ENCODE assay signal across 8 cellular contexts in genomic region chr19:40614595-40615411, GRCh38. TPM values are rescaled to one million over a fixed set of nuclear protein-coding genes. Genes with fewer than 3 reads are reported as not detected.
DNase-seq lines count a peak whose midpoint lies in the region; ATAC-seq lines count a peak whose summit lies in the region.

No MANE protein-coding gene starts in this region.

- H3K27ac ChIP-seq in ectodermal cell (ENCODE audit: insufficient read depth, low read depth, low read length, poor library complexity, severe bottlenecking): peak overlapping the region; percentile 52

- peaks cover 21% of the 10 kb centered on the region for H3K36me3 ChIP-seq in ectodermal cell (ENCODE audit: control insufficient read depth, insufficient read depth, low read length)

- 4 to 7% methylated on average over 22 to 24 of the region's 29 CpGs for WGBS in ectodermal cell, 2 experiments

- H3K4me1 ChIP-seq in ectodermal cell (ENCODE audit: control insufficient read depth, insufficient read depth, low read length): peaks cover 11% of the 10 kb centered on the region

- H3K27me3 ChIP-seq in ectodermal cell (ENCODE audit: control insufficient read depth, insufficient read depth, low read length, poor library complexity, severe bottlenecking): peaks cover 19% of the 10 kb centered on the region

- no peaks in the 10 kb centered on the region for H3K27me3 Mint-ChIP-seq in memory B cell

- peak overlapping the region; percentile 97 for H3K4me3 Mint-ChIP-seq in memory B cell

- H3K4me3 ChIP-seq in ectodermal cell (ENCODE audit: insufficient read depth, low read depth, low read length): peak overlapping the region; percentile 57

- peak; percentile 78 for DNase-seq in DMS53 (lab: John Stamatoyannopoulos, UW)
- DNase-seq in NCI-H2029 treated with DMSO at 0.1 percent for 48 hours (lab: John Stamatoyannopoulos, UW): peak; percentile 66
- DNase-seq in activated CD4-positive, alpha-beta T cell treated with anti-CD3 and anti-CD28 coated beads, Interleukin-2, amount 50 U/mL, for 1 hour: peak; percentile 88
- peak in 1 of 2 donors; percentile 57 for DNase-seq in memory B cell (ENCODE audit: low spot score in 2 of 2)
- peak; percentile 50 to 76 for DNase-seq in stimulated activated CD8-positive, alpha-beta memory T cell treated with anti-CD3 and anti-CD28 coated beads, Interleukin-2, amount 100 ng/mL, for 1 hour (ENCODE audit: low read depth in 2 of 2)

- H3K36me3 Mint-ChIP-seq in memory B cell: peaks cover 8% of the 10 kb centered on the region

- H3K27ac Mint-ChIP-seq in memory B cell: peak overlapping the region; percentile 84

- ATAC-seq in memory B cell (ENCODE audit: low read depth) (no peak), HG02884 (IDR thresholded peaks at IDR 0.05; ENCODE audit: unreplicated experiment) (no peak), HG02642 (IDR thresholded peaks at IDR 0.05; ENCODE audit: poor library complexity, unreplicated experiment) (no peak)

- H3K9me3 ChIP-seq in ectodermal cell (ENCODE audit: control insufficient read depth, low read length): no peaks in the 10 kb centered on the region

- peaks cover 34% of the 10 kb centered on the region for H3K4me1 Mint-ChIP-seq in memory B cell

- no peaks in the 10 kb centered on the region for H3K9me3 Mint-ChIP-seq in memory B cell

RNA-seq across cellular contexts. Expression of gene LTBP4, which starts 13.6 kb away (rescaled TPM):
- 149 TPM for polyA plus RNA-seq in ectodermal cell (2013, experiment 1 of 4)
- 154 TPM for polyA plus RNA-seq in ectodermal cell (2013, experiment 2 of 4)
- 117 TPM for polyA plus RNA-seq in ectodermal cell (2013, experiment 3 of 4)
- polyA plus RNA-seq in ectodermal cell (2013, experiment 4 of 4): 145 TPM

RNA-seq across cellular contexts. Expression of gene SHKBP1, which starts 38.1 kb away (rescaled TPM):
- 120 TPM for polyA plus RNA-seq in ectodermal cell (2013, experiment 1 of 4)
- 117 TPM for polyA plus RNA-seq in ectodermal cell (2013, experiment 2 of 4)
- polyA plus RNA-seq in ectodermal cell (2013, experiment 3 of 4): 85.8 TPM
- 93.1 TPM for polyA plus RNA-seq in ectodermal cell (2013, experiment 4 of 4)
